Comparison of ENCODE assay signal across 22 cellular contexts in genomic region chr10:27801171-27801785, GRCh38.
DNase-seq lines count a peak whose midpoint lies in the region; FAIRE-seq and TF ChIP-seq lines count a peak whose summit lies in the region.
"Had no signal": no experiment of that assay in that cellular context is flagged by ENCODE, and none has a peak within 500 bp of the region (broad histone marks: within the 10 kb centered on the region; RNA-seq: fewer than 3 reads in every experiment).

No MANE protein-coding gene starts in this region.

- no peak for TF ChIP-seq POLR2A in H54 (IDR thresholded peaks at IDR 0.05; ENCODE audit: low read depth, low read length)

- peak; percentile 33 for FAIRE-seq in H54 (lab: Jason Lieb, UNC)
- FAIRE-seq: GM12878 had no signal

- peak overlapping the region; percentile 64 for H3K27ac ChIP-seq in epithelial cell of prostate
- H3K27ac ChIP-seq: RWPE1, SK-N-MC had no signal

- DNase-seq in H54 (ENCODE audit: insufficient read length, low spot score), result no peak
- DNase-seq in epithelial cell of prostate (ENCODE audit: low read depth, low spot score), result peak; percentile 22
- DNase-seq in kidney tubule cell (ENCODE audit: low spot score), result peak; percentile 72
- DNase-seq in DMS114 treated with DMSO at 0.1 percent for 48 hours (lab: John Stamatoyannopoulos, UW; ENCODE audit: unreplicated experiment), result no peak
- DNase-seq in stimulated activated CD4-positive, alpha-beta T cell treated with anti-CD3 and anti-CD28 coated beads, Interleukin-2, amount 100 ng/mL, for 48 hours, result no peak
- no peak for DNase-seq in C1 segment of cervical spinal cord (lab: John Stamatoyannopoulos, UW)
- no peak for DNase-seq in HuH-7.5 (ENCODE audit: low spot score)
- DNase-seq: CD4-positive, alpha-beta memory T cell; DMS53; GOT3; Kasumi-1; MM.1S; NCI-H1048; NCI-H1417 treated with DMSO at 0.1 percent for 48 hours; NCI-H187 treated with DMSO at 0.1 percent for 48 hours; NCI-H2107; NCI-H510A; SHP77 treated with DMSO at 0.1 percent for 48 hours; SW 1271 had no signal

Comparison
In these comparisons a context has a peak if more than half of its experiments do, and no peak if none do; other contexts are left out.
1. DNase-seq: peak in epithelial cell of prostate (single experiment) and kidney tubule cell (single experiment); none in H54 (single experiment), DMS114 treated with DMSO at 0.1 percent for 48 hours (single experiment), stimulated activated CD4-positive, alpha-beta T cell treated with anti-CD3 and anti-CD28 coated beads, Interleukin-2, amount 100 ng/mL, for 48 hours (0 of 2), C1 segment of cervical spinal cord (0 of 14) and HuH-7.5 (single experiment).